1 cellular context compared by ENCODE assay signal in genomic region chr17:58391302-58391984, GRCh38.
A peak's percentile ranks its signal among the peaks of the same experiment; 100 is the strongest.
TF ChIP-seq lines count a peak whose summit lies in the region.

No MANE protein-coding gene starts in this region.

TF ChIP-seq in HepG2, 621 proteins besides CTCF, POLR2A, EP300 and RAD21 (continued from another document and continues in another):
- TF ChIP-seq, protein P1, sequence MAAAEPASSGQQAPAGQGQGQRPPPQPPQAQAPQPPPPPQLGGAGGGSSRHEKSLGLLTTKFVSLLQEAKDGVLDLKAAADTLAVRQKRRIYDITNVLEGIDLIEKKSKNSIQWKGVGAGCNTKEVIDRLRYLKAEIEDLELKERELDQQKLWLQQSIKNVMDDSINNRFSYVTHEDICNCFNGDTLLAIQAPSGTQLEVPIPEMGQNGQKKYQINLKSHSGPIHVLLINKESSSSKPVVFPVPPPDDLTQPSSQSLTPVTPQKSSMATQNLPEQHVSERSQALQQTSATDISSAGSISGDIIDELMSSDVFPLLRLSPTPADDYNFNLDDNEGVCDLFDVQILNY (CRISPR knock-in tag; conservative IDR thresholded peaks at IDR 0.05), result no peak
- TF ChIP-seq ZFP37 (CRISPR knock-in tag; IDR thresholded peaks at IDR 0.05; ENCODE audit: borderline replicate concordance) (peak; percentile 90; the same call in 1 of the 2 replicates), SALL1 (CRISPR knock-in tag; IDR thresholded peaks at IDR 0.05) (peak; percentile 100), KDM2A (CRISPR knock-in tag; IDR thresholded peaks at IDR 0.05; ENCODE audit: borderline replicate concordance, low read depth) (peak; percentile 78; the same call in 1 of the 2 replicates), ZNF569 (CRISPR knock-in tag; IDR thresholded peaks at IDR 0.05; ENCODE audit: borderline replicate concordance) (0 out of 2 replicates have a peak, but pooled peaks have one; percentile 42), ZNF432 (CRISPR knock-in tag; IDR thresholded peaks at IDR 0.05; ENCODE audit: borderline replicate concordance) (no peak), ZNF235 (CRISPR knock-in tag; IDR thresholded peaks at IDR 0.05; ENCODE audit: borderline replicate concordance) (peak; percentile 59; the same call in 1 of the 2 replicates), TSC22D2 (CRISPR knock-in tag; IDR thresholded peaks at IDR 0.05; ENCODE audit: borderline replicate concordance) (peak; percentile 98), ZBTB37 (CRISPR knock-in tag; IDR thresholded peaks at IDR 0.05) (no peak; the same call in 1 of the 2 replicates), ZNF788 (CRISPR knock-in tag; IDR thresholded peaks at IDR 0.05; ENCODE audit: borderline replicate concordance) (peak; percentile 98), ZFP36 (IDR thresholded peaks at IDR 0.05; ENCODE audit: borderline replicate concordance, low read depth, low read length, partially characterized antibody) (no peak), ZNF407 (CRISPR knock-in tag; IDR thresholded peaks at IDR 0.05; ENCODE audit: not compliant biosample characterization) (peak; percentile 27), ZNF333 (CRISPR knock-in tag; IDR thresholded peaks at IDR 0.05; ENCODE audit: borderline replicate concordance) (0 out of 2 replicates have a peak, but pooled peaks have one; percentile 42), ZGPAT (CRISPR knock-in tag; IDR thresholded peaks at IDR 0.05) (peak; percentile 100), AHDC1 (CRISPR knock-in tag; IDR thresholded peaks at IDR 0.05; ENCODE audit: borderline replicate concordance) (peak; percentile 100), U2AF1 (optimal IDR thresholded peaks at IDR 0.05; ENCODE audit: low read depth, low read length) (peak; percentile 99), ZNF609 (CRISPR knock-in tag; IDR thresholded peaks at IDR 0.05; ENCODE audit: borderline replicate concordance) (peak; percentile 99), ZNF136 (CRISPR knock-in tag; IDR thresholded peaks at IDR 0.05; ENCODE audit: low read depth) (no peak), SNAI1 (CRISPR knock-in tag; IDR thresholded peaks at IDR 0.05; ENCODE audit: borderline replicate concordance) (peak; percentile 98; the same call in 1 of the 2 replicates), CC2D1A (CRISPR knock-in tag; IDR thresholded peaks at IDR 0.05) (no peak)
- TF ChIP-seq, protein P2, sequence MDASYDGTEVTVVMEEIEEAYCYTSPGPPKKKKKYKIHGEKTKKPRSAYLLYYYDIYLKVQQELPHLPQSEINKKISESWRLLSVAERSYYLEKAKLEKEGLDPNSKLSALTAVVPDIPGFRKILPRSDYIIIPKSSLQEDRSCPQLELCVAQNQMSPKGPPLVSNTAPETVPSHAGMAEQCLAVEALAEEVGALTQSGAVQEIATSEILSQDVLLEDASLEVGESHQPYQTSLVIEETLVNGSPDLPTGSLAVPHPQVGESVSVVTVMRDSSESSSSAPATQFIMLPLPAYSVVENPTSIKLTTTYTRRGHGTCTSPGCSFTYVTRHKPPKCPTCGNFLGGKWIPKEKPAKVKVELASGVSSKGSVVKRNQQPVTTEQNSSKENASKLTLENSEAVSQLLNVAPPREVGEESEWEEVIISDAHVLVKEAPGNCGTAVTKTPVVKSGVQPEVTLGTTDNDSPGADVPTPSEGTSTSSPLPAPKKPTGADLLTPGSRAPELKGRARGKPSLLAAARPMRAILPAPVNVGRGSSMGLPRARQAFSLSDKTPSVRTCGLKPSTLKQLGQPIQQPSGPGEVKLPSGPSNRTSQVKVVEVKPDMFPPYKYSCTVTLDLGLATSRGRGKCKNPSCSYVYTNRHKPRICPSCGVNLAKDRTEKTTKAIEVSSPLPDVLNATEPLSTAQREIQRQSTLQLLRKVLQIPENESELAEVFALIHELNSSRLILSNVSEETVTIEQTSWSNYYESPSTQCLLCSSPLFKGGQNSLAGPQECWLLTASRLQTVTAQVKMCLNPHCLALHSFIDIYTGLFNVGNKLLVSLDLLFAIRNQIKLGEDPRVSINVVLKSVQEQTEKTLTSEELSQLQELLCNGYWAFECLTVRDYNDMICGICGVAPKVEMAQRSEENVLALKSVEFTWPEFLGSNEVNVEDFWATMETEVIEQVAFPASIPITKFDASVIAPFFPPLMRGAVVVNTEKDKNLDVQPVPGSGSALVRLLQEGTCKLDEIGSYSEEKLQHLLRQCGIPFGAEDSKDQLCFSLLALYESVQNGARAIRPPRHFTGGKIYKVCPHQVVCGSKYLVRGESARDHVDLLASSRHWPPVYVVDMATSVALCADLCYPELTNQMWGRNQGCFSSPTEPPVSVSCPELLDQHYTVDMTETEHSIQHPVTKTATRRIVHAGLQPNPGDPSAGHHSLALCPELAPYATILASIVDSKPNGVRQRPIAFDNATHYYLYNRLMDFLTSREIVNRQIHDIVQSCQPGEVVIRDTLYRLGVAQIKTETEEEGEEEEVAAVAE (CRISPR knock-in tag; IDR thresholded peaks at IDR 0.05; ENCODE audit: borderline replicate concordance), result peak; percentile 93
